In genomic region chr13:39364797-39365468, GRCh38 we compare ENCODE assay signal across 12 cellular contexts.
DNase-seq lines count a peak whose midpoint lies in the region; ATAC-seq and TF ChIP-seq lines count a peak whose summit lies in the region.
"Had no signal": no experiment of that assay in that cellular context is flagged by ENCODE, and none has a peak within 500 bp of the region (broad histone marks: within the 10 kb centered on the region; RNA-seq: fewer than 3 reads in every experiment).

No MANE protein-coding gene starts in this region.

- no peaks in the 10 kb centered on the region for H3K27me3 ChIP-seq in ACC112 (ENCODE audit: insufficient read depth, low read length)
- H3K27me3 ChIP-seq: pancreas had no signal

- H3K36me3 ChIP-seq in ACC112 (ENCODE audit: insufficient read depth, low read length), result peaks cover 4% of the 10 kb centered on the region; the same call in 1 of the 2 replicates
- H3K36me3 ChIP-seq: pancreas had no signal

- peak; percentile 6 for DNase-seq in HT-29 (ENCODE audit: low spot score)
- DNase-seq in amniotic epithelial cell (ENCODE audit: low read depth), result peak; percentile 22
- peak; percentile 68 for DNase-seq in islet precursor cell
- DNase-seq in stimulated activated naive CD8-positive, alpha-beta T cell treated with anti-CD3 and anti-CD28 coated beads, Interleukin-15, Interleukin-2, amounts not matched to agents 100 U/mL and 50 U/mL, for 24 hours, result no peak
- DNase-seq: activated naive CD4-positive, alpha-beta T cell treated with Interleukin-2 at 50 U/mL for 16 hours; NCI-H1436 treated with DMSO at 0.1 percent for 48 hours; pancreas; T1000 had no signal

- no peak overlapping the region for H2AFZ ChIP-seq in ACC112 (ENCODE audit: low read length, unreplicated experiment)

- ATAC-seq in GM18511 (IDR thresholded peaks at IDR 0.05; ENCODE audit: unreplicated experiment), result no peak
- ATAC-seq in HG02870 (IDR thresholded peaks at IDR 0.05; ENCODE audit: unreplicated experiment), result no peak
- no peak for ATAC-seq in stimulated activated naive CD8-positive, alpha-beta T cell treated with anti-CD3 and anti-CD28 coated beads, Interleukin-15, Interleukin-2, amounts not matched to agents 100 U/mL and 50 U/mL, for 24 hours
- ATAC-seq in GM18505 (IDR thresholded peaks at IDR 0.05; ENCODE audit: unreplicated experiment), result no peak

- no peak for TF ChIP-seq POLR2A in GM18505 (IDR thresholded peaks at IDR 0.05; ENCODE audit: borderline replicate concordance, extremely low read depth, insufficient read depth, insufficient read length)

- H3K4me3 ChIP-seq in ACC112 (ENCODE audit: low read depth, low read length), result peak overlapping the region; percentile 28; the same call in 1 of the 2 replicates
- H3K4me3 ChIP-seq: pancreas had no signal

- no peak overlapping the region for H3K27ac ChIP-seq in ACC112 (ENCODE audit: low read depth, low read length)
- H3K27ac ChIP-seq: pancreas had no signal

- no peaks in the 10 kb centered on the region for H3K79me2 ChIP-seq in ACC112 (ENCODE audit: control insufficient read depth, insufficient read depth, low read length, unreplicated experiment)

- peaks cover 19% of the 10 kb centered on the region for H3K4me1 ChIP-seq in ACC112 (ENCODE audit: control insufficient read depth, insufficient read depth, low read length, unreplicated experiment)
- H3K4me1 ChIP-seq: pancreas had no signal
